Comparison of ENCODE assay signal across 1 cellular context in the genomic region with DNA sequence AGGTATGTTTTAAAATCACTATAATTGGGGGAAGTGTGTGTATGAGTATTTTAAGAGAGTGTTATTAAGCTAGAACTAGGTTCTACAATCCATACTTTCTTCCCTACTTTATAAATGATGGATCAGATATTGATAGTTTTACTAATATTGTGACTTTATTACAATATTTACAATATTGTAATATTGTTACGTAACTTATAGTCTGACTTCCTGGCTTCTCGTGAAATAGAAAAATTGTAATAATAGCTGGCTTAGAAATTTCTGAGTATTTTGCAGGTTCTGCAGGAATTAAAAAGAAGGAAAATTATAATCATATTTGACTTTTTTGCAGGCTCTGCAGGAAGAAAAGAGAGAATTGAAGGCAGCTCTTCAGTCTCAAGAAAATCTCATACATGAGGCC.
TF ChIP-seq lines count a peak whose summit lies in the region.

No MANE protein-coding gene starts in this region.

TF ChIP-seq in HepG2, 621 proteins besides CTCF, POLR2A, EP300 and RAD21 (continued from another document):
- TF ChIP-seq HNRNPK (IDR thresholded peaks at IDR 0.05; ENCODE audit: low read depth, low read length, poor library complexity, severe bottlenecking), result no peak
- no peak for TF ChIP-seq ZNF468 (CRISPR knock-in tag; IDR thresholded peaks at IDR 0.05)
